In the genomic region with DNA sequence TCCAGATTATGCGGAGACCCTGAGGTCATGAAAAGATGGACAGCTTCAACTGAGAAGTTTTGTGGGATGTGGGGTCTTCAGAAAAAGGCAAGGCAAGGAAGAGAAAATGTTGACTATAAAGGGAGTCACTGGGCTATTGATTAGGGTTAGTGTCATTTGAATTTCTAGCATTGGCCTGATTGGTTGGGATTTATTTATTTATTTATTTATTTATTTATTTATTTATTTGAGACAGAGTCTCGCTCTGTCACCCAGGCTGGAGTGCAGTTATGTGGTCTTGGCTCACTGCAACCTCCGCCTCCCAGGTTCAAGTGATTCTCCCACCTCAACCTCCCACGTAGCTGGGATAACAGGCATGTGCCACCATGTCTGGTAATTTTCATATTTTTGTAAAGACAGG, we compare ENCODE assay signal across 3 cellular contexts.
"Had no signal": no experiment of that assay in that cellular context is flagged by ENCODE, and none has a peak within 500 bp of the region (broad histone marks: within the 10 kb centered on the region; RNA-seq: fewer than 3 reads in every experiment).

No MANE protein-coding gene starts in this region.

- H3K4me3 ChIP-seq: GM12878 had no signal

- ATAC-seq: GM12878 had no signal

- DNase-seq: GDM1, GF-D8 had no signal
